ENCODE assay signal across 8 cellular contexts in the genomic region with DNA sequence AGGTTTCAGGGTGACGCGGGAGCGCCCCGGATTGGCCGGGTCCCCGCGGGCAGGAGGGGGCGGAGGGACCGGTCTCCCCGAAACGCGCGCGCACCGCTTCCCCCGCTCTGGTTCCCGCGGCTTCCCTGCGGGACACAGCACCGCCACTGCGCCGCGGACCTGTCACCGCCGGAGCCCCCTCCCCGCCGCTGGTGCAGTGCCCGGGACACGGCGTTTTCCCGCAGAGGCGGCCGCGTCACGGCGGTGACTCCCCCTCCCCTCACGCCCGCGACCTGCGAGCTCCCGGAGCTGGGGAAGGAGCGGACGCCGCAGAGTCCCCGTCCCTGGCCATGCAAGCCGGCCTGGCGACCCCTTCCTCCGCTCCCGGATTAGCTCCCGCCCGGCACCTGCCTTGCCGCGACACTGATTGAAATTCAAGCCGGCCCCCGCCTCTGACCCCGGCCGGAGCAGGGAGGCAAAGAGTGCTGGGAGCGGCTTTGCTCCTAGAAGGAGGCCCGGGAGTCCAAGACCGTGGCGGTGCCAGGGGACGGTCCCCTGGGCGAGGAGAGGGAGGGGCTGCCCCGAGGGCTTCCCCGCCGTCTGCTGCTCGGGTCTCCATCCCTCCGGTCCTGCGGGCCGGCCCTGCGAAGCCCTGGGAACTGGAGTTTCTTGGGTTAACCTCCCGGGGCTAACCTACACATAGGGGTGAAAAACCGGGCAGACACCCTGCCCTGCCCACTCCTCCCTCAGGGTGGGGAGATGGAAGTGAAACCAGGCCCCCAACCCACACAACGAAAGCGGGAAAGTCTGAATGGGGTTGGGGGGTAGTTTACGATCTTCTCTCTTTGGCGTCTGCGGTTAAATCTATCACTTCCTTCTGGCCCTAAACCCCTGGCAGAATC. TPM values are rescaled to one million over a fixed set of nuclear protein-coding genes. Genes with fewer than 3 reads are reported as not detected.
A peak's percentile ranks its signal among the peaks of the same experiment; 100 is the strongest.
DNase-seq lines count a peak whose midpoint lies in the region; ATAC-seq and TF ChIP-seq lines count a peak whose summit lies in the region.

No MANE protein-coding gene starts in this region.

- in situ Hi-C loops in GM13977 (cut with MboI; ENCODE audit: low pct_unique_long_range_greater_than_20kb, low sequenced_read_pairs, unreplicated experiment): no loop called here

- H3K9me3 Mint-ChIP-seq in activated CD8-positive, alpha-beta memory T cell treated with anti-CD3 and anti-CD28 coated beads, Interleukin-2, amount 10 ng/mL, durations not matched to agents 7 days and 5 days (ENCODE audit: low read depth): no peaks in the 10 kb centered on the region
- H3K9me3 Mint-ChIP-seq in glutamatergic neuron (ENCODE audit: unreplicated experiment): peaks cover 35% of the 10 kb centered on the region

- peaks cover 12% of the 10 kb centered on the region for H3K4me1 Mint-ChIP-seq in activated CD8-positive, alpha-beta memory T cell treated with anti-CD3 and anti-CD28 coated beads, Interleukin-2, amount 10 ng/mL, durations not matched to agents 7 days and 5 days
- peaks cover 52% of the 10 kb centered on the region for H3K4me1 Mint-ChIP-seq in glutamatergic neuron (ENCODE audit: low read depth, unreplicated experiment)

- peak; percentile 48 for ATAC-seq in activated CD8-positive, alpha-beta memory T cell treated with anti-CD3 and anti-CD28 coated beads, Interleukin-2, amount 10 ng/mL, durations not matched to agents 7 days and 5 days
- ATAC-seq in sciatic nerve (peak; percentile 24), GM19324 (IDR thresholded peaks at IDR 0.05; ENCODE audit: low FRiP score, unreplicated experiment) (no peak)

- H3K36me3 Mint-ChIP-seq in activated CD8-positive, alpha-beta memory T cell treated with anti-CD3 and anti-CD28 coated beads, Interleukin-2, amount 10 ng/mL, durations not matched to agents 7 days and 5 days: no peaks in the 10 kb centered on the region
- peaks cover 9% of the 10 kb centered on the region for H3K36me3 Mint-ChIP-seq in glutamatergic neuron (ENCODE audit: unreplicated experiment)

- DNase-seq in activated effector memory CD4-positive, alpha-beta T cell treated with anti-CD3 and anti-CD28 coated beads, Interleukin-2, amount 50 U/mL, for 16 hours: peak; percentile 68
- DNase-seq in activated effector memory CD4-positive, alpha-beta T cell treated with Interleukin-2 at 50 U/mL for 16 hours: no peak
- DNase-seq in activated CD8-positive, alpha-beta memory T cell treated with anti-CD3 and anti-CD28 coated beads, Interleukin-2, amount 10 ng/mL, durations not matched to agents 7 days and 5 days: no peak
- DNase-seq in glutamatergic neuron (peak; percentile 78), sciatic nerve (ENCODE audit: low spot score) (no peak), NCI-H1436 (lab: John Stamatoyannopoulos, UW) (no peak), GM13977 (ENCODE audit: low spot score) (no peak)

- CTCF ChIA-PET in activated CD8-positive, alpha-beta memory T cell treated with anti-CD3 and anti-CD28 coated beads, Interleukin-2, amount 10 ng/mL, durations not matched to agents 7 days and 5 days (lab: Charles Lee): interaction anchor here (1.5 to 3.1 kb wide), 2 partner anchors 14 to 51 kb away, joined by 7 to 11 read pairs; no protein-coding TSS in a partner anchor

- peak overlapping the region; percentile 50 for H3K4me3 Mint-ChIP-seq in activated CD8-positive, alpha-beta memory T cell treated with anti-CD3 and anti-CD28 coated beads, Interleukin-2, amount 10 ng/mL, durations not matched to agents 7 days and 5 days
- peak overlapping the region; percentile 97 for H3K4me3 Mint-ChIP-seq in glutamatergic neuron (ENCODE audit: unreplicated experiment)

- H3K27ac Mint-ChIP-seq in activated CD8-positive, alpha-beta memory T cell treated with anti-CD3 and anti-CD28 coated beads, Interleukin-2, amount 10 ng/mL, durations not matched to agents 7 days and 5 days: no peak overlapping the region
- H3K27ac Mint-ChIP-seq in glutamatergic neuron (ENCODE audit: unreplicated experiment): peak overlapping the region; percentile 96

- H3K27me3 Mint-ChIP-seq in activated CD8-positive, alpha-beta memory T cell treated with anti-CD3 and anti-CD28 coated beads, Interleukin-2, amount 10 ng/mL, durations not matched to agents 7 days and 5 days: peaks cover 80% of the 10 kb centered on the region
- H3K27me3 Mint-ChIP-seq in glutamatergic neuron (ENCODE audit: unreplicated experiment): peaks cover 16% of the 10 kb centered on the region

- intact Hi-C loops in sciatic nerve (cut with DNase I): no loop called here

- TF ChIP-seq CTCF in glutamatergic neuron (IDR thresholded peaks at IDR 0.05; ENCODE audit: partially characterized antibody, unreplicated experiment) (no peak), GM13977 (IDR thresholded peaks at IDR 0.05; ENCODE audit: extremely low read depth, insufficient read depth, missing control alignments) (no peak)

RNA-seq across cellular contexts. Expression of gene RHBDL3, which starts 1.0 kb away (rescaled TPM):
- total RNA-seq in activated CD8-positive, alpha-beta memory T cell treated with anti-CD3 and anti-CD28 coated beads, Interleukin-2, amount 10 ng/mL, durations not matched to agents 7 days and 5 days: under 1 TPM; 0.29 to 0.54 TPM
- total RNA-seq in glutamatergic neuron (ENCODE audit: unreplicated experiment): 124 TPM
- total RNA-seq in sciatic nerve: 1.1 TPM

Comparison
In these comparisons a context has a peak if more than half of its experiments do, and no peak if none do; other contexts are left out.
1. DNase-seq: peak in activated effector memory CD4-positive, alpha-beta T cell treated with anti-CD3 and anti-CD28 coated beads, Interleukin-2, amount 50 U/mL, for 16 hours (single experiment) and glutamatergic neuron (single experiment); none in activated effector memory CD4-positive, alpha-beta T cell treated with Interleukin-2 at 50 U/mL for 16 hours (single experiment), activated CD8-positive, alpha-beta memory T cell treated with anti-CD3 and anti-CD28 coated beads, Interleukin-2, amount 10 ng/mL, durations not matched to agents 7 days and 5 days (single experiment), sciatic nerve (single experiment), NCI-H1436 (single experiment) and GM13977 (single experiment).
2. RNA of gene RHBDL3, which starts 1.0 kb away (total RNA-seq): 124 TPM in glutamatergic neuron (single experiment); 1.1 TPM in sciatic nerve (single experiment) and 0.29 to 0.54 TPM in activated CD8-positive, alpha-beta memory T cell treated with anti-CD3 and anti-CD28 coated beads, Interleukin-2, amount 10 ng/mL, durations not matched to agents 7 days and 5 days; every median in the first group is over 10 times any median in the second.